8 cellular contexts compared by ENCODE assay signal in the genomic region with DNA sequence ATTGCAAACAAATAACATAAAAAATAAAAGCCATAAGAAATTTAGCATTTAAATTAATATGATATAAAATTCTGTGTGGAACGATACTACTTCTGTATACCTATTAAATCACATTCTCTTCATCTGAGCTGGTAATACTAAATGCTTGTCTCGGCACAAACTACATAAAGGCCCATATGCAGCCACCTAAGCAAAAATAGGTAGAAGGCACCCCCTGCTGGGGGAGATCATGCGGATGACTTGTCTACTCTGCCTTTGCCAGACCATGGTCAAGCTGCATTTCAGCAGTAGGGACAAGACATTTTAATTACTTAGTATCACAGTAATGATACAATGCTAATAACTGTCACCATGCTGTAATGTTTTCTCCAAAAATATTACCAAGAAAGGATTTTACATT.
DNase-seq lines count a peak whose midpoint lies in the region; FAIRE-seq and TF ChIP-seq lines count a peak whose summit lies in the region.

No MANE protein-coding gene starts in this region.

- H3K36me3 Mint-ChIP-seq in activated naive CD4-positive, alpha-beta T cell treated with anti-CD3 and anti-CD28 coated beads, Interleukin-2, amount 10 ng/mL, durations not matched to agents 7 days and 5 days: no peaks in the 10 kb centered on the region
- no peaks in the 10 kb centered on the region for H3K36me3 Mint-ChIP-seq in nephron (ENCODE audit: low read depth)

- POLR2A ChIA-PET in endothelial cell of umbilical vein (lab: Charles Lee): no interaction called here

- no peak overlapping the region for H3K9ac ChIP-seq in NT2/D1 (ENCODE audit: insufficient read length, low read depth)
- no peak overlapping the region for H3K9ac ChIP-seq in endothelial cell of umbilical vein (replicated peaks; ENCODE audit: extremely low read depth, insufficient read depth, low read length)

- dilution Hi-C loops in endothelial cell of umbilical vein (cut with MboI; ENCODE audit: extremely low pct_ligation_motif_present, low sequenced_read_pairs): no loop called here

- peak; percentile 17 for DNase-seq in activated naive CD4-positive, alpha-beta T cell treated with anti-CD3 and anti-CD28 coated beads, Interleukin-2, amount 10 ng/mL, durations not matched to agents 7 days and 5 days
- no peak for DNase-seq in activated naive CD4-positive, alpha-beta T cell treated with Interleukin-2 at 50 U/mL for 16 hours
- DNase-seq in Jurkat, Clone E6-1 (ENCODE audit: low read depth, low spot score): peak; percentile 34
- DNase-seq in NT2/D1 (ENCODE audit: low read depth, low spot score): peak; percentile 57
- peak; percentile 71 for DNase-seq in endothelial cell of umbilical vein (ENCODE audit: low read depth, low spot score)
- DNase-seq in dedifferentiated amniotic fluid mesenchymal stem cell (ENCODE audit: extremely low spot score): no peak
- no peak for DNase-seq in activated T-cell treated with anti-CD3 and anti-CD28 coated beads, Interleukin-2, amount 50 U/mL, for 1 hour

- H3K9me1 ChIP-seq in endothelial cell of umbilical vein (replicated peaks; ENCODE audit: control insufficient read depth, extremely low read depth, insufficient read depth, low read length): no peaks in the 10 kb centered on the region

- H3K4me3 Mint-ChIP-seq in activated naive CD4-positive, alpha-beta T cell treated with anti-CD3 and anti-CD28 coated beads, Interleukin-2, amount 10 ng/mL, durations not matched to agents 7 days and 5 days: no peak overlapping the region
- H3K4me3 Mint-ChIP-seq in nephron: no peak overlapping the region

- H3K4me2 ChIP-seq in endothelial cell of umbilical vein (ENCODE audit: insufficient read depth, low read length): no peak overlapping the region

- H3K27me3 Mint-ChIP-seq in activated naive CD4-positive, alpha-beta T cell treated with anti-CD3 and anti-CD28 coated beads, Interleukin-2, amount 10 ng/mL, durations not matched to agents 7 days and 5 days: no peaks in the 10 kb centered on the region
- H3K27me3 Mint-ChIP-seq in nephron (ENCODE audit: low read depth): no peaks in the 10 kb centered on the region

- CTCF ChIA-PET in activated naive CD4-positive, alpha-beta T cell treated with anti-CD3 and anti-CD28 coated beads, Interleukin-2, amount 10 ng/mL, durations not matched to agents 7 days and 5 days (lab: Charles Lee): no interaction called here
- CTCF ChIA-PET in endothelial cell of umbilical vein (lab: Charles Lee): interaction anchor here (1.0 to 1.1 kb wide), 5 partner anchors 11 to 25 kb away, joined by 3 to 4 read pairs (median 3); no protein-coding TSS in a partner anchor

- H3K27me3 ChIP-seq in NT2/D1 (ENCODE audit: insufficient read depth, insufficient read length) (no peaks in the 10 kb centered on the region), endothelial cell of umbilical vein (ENCODE audit: control insufficient read depth in 2 of 2, insufficient read depth in 2 of 2, low read length in 2 of 2) (peaks cover 0 to 2% of the 10 kb centered on the region in 2 experiments)

- no peaks in the 10 kb centered on the region for H3K9me3 Mint-ChIP-seq in activated naive CD4-positive, alpha-beta T cell treated with anti-CD3 and anti-CD28 coated beads, Interleukin-2, amount 10 ng/mL, durations not matched to agents 7 days and 5 days
- H3K9me3 Mint-ChIP-seq in nephron: no peaks in the 10 kb centered on the region

- H2AFZ ChIP-seq in endothelial cell of umbilical vein (ENCODE audit: low read depth, low read length): no peak overlapping the region

- no peak overlapping the region for H3K4me3 ChIP-seq in Jurkat, Clone E6-1 (ENCODE audit: low read length)
- H3K4me3 ChIP-seq in NT2/D1 (ENCODE audit: insufficient read length, low read depth) (no peak overlapping the region), endothelial cell of umbilical vein (replicated peaks in 1 of 3; ENCODE audit: insufficient read depth in 1 of 3, low read depth in 1 of 3, low read length in 3 of 3) (no peak overlapping the region)

- no peak overlapping the region for H3K27ac Mint-ChIP-seq in activated naive CD4-positive, alpha-beta T cell treated with anti-CD3 and anti-CD28 coated beads, Interleukin-2, amount 10 ng/mL, durations not matched to agents 7 days and 5 days
- no peak overlapping the region for H3K27ac Mint-ChIP-seq in nephron

- intact Hi-C loops in endothelial cell of umbilical vein (cut with micrococcal nuclease): no loop called here

- H3K79me2 ChIP-seq in endothelial cell of umbilical vein (ENCODE audit: control insufficient read depth, insufficient read depth, low read length): no peaks in the 10 kb centered on the region

- H4K20me1 ChIP-seq in endothelial cell of umbilical vein (replicated peaks; ENCODE audit: control insufficient read depth, extremely low read depth, insufficient read depth, low read length): no peaks in the 10 kb centered on the region

- no peak for TF ChIP-seq POLR2A in endothelial cell of umbilical vein (IDR thresholded peaks at IDR 0.05; ENCODE audit: low read depth, low read length)

- TF ChIP-seq CTCF in endothelial cell of umbilical vein (IDR thresholded peaks at IDR 0.05; ENCODE audit: extremely low read depth in 1 of 2, insufficient read depth in 1 of 2, low read depth in 1 of 2, low read length in 2 of 2) (peak; percentile 59 to 62), nephron (IDR thresholded peaks at IDR 0.05; ENCODE audit: unreplicated experiment in 3 of 3) (peak; percentile 70 to 89 (median 78))

- H3K27ac ChIP-seq in endothelial cell of umbilical vein (ENCODE audit: insufficient read depth, low read depth, low read length): no peak overlapping the region

- no peaks in the 10 kb centered on the region for H3K9me3 ChIP-seq in NT2/D1 (ENCODE audit: insufficient read depth, low read length)
- H3K9me3 ChIP-seq in endothelial cell of umbilical vein (replicated peaks; ENCODE audit: control insufficient read depth, insufficient read depth, low read length): no peaks in the 10 kb centered on the region

- no TSS peak for BruUV-seq in endothelial cell of umbilical vein (replicated peaks; lab: Mats Ljungman, UMichigan)

- FAIRE-seq in endothelial cell of umbilical vein (lab: Jason Lieb, UNC): peak; percentile 77

- H3K36me3 ChIP-seq in NT2/D1 (ENCODE audit: insufficient read depth, insufficient read length, low read length) (no peaks in the 10 kb centered on the region), endothelial cell of umbilical vein (ENCODE audit: control insufficient read depth in 2 of 2, extremely low read depth in 1 of 2, insufficient read depth in 2 of 2, low read length in 2 of 2) (no peaks in the 10 kb centered on the region)

- no peaks in the 10 kb centered on the region for H3K4me1 Mint-ChIP-seq in activated naive CD4-positive, alpha-beta T cell treated with anti-CD3 and anti-CD28 coated beads, Interleukin-2, amount 10 ng/mL, durations not matched to agents 7 days and 5 days
- H3K4me1 Mint-ChIP-seq in nephron: no peaks in the 10 kb centered on the region

- no peaks in the 10 kb centered on the region for H3K4me1 ChIP-seq in NT2/D1 (ENCODE audit: insufficient read depth, insufficient read length)
- no peaks in the 10 kb centered on the region for H3K4me1 ChIP-seq in endothelial cell of umbilical vein (ENCODE audit: control insufficient read depth, extremely low read depth, insufficient read depth, low read length)

TF ChIP-seq in endothelial cell of umbilical vein, 7 proteins besides CTCF, POLR2A, EP300 and RAD21:
- TF ChIP-seq JUN (IDR thresholded peaks at IDR 0.05; ENCODE audit: borderline replicate concordance, insufficient read depth, insufficient read length, low read depth) (no peak), FOS (IDR thresholded peaks at IDR 0.05; ENCODE audit: borderline replicate concordance, insufficient read depth, low read length) (no peak), EZH2 (IDR thresholded peaks at IDR 0.05; ENCODE audit: borderline replicate concordance, low read depth, low read length, severe bottlenecking) (no peak), GATA2 (IDR thresholded peaks at IDR 0.05; ENCODE audit: insufficient read depth, insufficient read length, low read depth, low read length) (no peak), POLR2AphosphoS5 (IDR thresholded peaks at IDR 0.05; ENCODE audit: insufficient read depth, low read depth, low read length) (no peak), MYC (IDR thresholded peaks at IDR 0.05; ENCODE audit: low read depth, low read length) (no peak)
- TF ChIP-seq, protein P1, sequence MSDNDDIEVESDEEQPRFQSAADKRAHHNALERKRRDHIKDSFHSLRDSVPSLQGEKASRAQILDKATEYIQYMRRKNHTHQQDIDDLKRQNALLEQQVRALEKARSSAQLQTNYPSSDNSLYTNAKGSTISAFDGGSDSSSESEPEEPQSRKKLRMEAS (IDR thresholded peaks at IDR 0.05; ENCODE audit: insufficient read depth, insufficient read length): no peak

Comparison
In these comparisons a context has a peak if more than half of its experiments do, and no peak if none do; other contexts are left out.
1. DNase-seq: peak in activated naive CD4-positive, alpha-beta T cell treated with anti-CD3 and anti-CD28 coated beads, Interleukin-2, amount 10 ng/mL, durations not matched to agents 7 days and 5 days (single experiment), Jurkat, Clone E6-1 (single experiment), NT2/D1 (single experiment) and endothelial cell of umbilical vein (single experiment); none in activated naive CD4-positive, alpha-beta T cell treated with Interleukin-2 at 50 U/mL for 16 hours (single experiment), dedifferentiated amniotic fluid mesenchymal stem cell (single experiment) and activated T-cell treated with anti-CD3 and anti-CD28 coated beads, Interleukin-2, amount 50 U/mL, for 1 hour (single experiment).